In the genomic region with DNA sequence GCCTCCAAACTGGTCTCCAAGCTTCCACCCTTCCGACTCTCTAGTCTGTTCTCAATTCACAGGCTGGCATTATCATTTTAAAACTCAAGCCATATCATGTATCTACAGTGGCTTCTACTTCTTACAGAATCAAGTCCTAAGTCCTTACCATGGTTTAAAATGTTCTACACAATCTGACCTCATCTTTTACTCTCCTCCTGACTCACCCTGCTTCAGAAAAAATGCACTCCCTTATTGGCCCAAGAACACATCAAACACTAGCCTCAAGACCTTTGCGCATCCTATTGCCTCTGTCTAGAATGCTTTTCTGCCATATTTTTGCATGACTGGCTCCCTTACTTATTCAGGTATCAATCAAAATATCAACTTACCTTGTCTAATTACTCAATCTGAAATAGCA, we compare ENCODE assay signal across 14 cellular contexts.
DNase-seq lines count a peak whose midpoint lies in the region; ATAC-seq and TF ChIP-seq lines count a peak whose summit lies in the region.
"Had no signal": no experiment of that assay in that cellular context is flagged by ENCODE, and none has a peak within 500 bp of the region (broad histone marks: within the 10 kb centered on the region; RNA-seq: fewer than 3 reads in every experiment).

No MANE protein-coding gene starts in this region.

- H3K4me1 ChIP-seq in Loucy (ENCODE audit: insufficient read depth, low read length, poor library complexity, severe bottlenecking) = peaks cover 20% of the 10 kb centered on the region

- no peaks in the 10 kb centered on the region for H3K9me3 Mint-ChIP-seq in stimulated activated naive CD8-positive, alpha-beta T cell treated with anti-CD3 and anti-CD28 coated beads, Interleukin-15, amount 100 ng/mL, for 72 hours
- H3K9me3 Mint-ChIP-seq: CD4-positive, CD25-positive, alpha-beta regulatory T cell had no signal

- peaks cover 26% of the 10 kb centered on the region for H3K4me1 Mint-ChIP-seq in stimulated activated naive CD8-positive, alpha-beta T cell treated with anti-CD3 and anti-CD28 coated beads, Interleukin-15, amount 100 ng/mL, for 72 hours

- no peak overlapping the region for H3K4me3 ChIP-seq in Loucy (ENCODE audit: low read length, poor library complexity, severe bottlenecking)
- H3K4me3 ChIP-seq: BLaER1 treated with 17β-estradiol and CSF1 and Interleukin-3, amounts not matched to agents 10 nM and 100 nM; GM12878 had no signal

- H3K27me3 Mint-ChIP-seq in stimulated activated naive CD8-positive, alpha-beta T cell treated with anti-CD3 and anti-CD28 coated beads, Interleukin-15, amount 100 ng/mL, for 72 hours = no peaks in the 10 kb centered on the region
- H3K27me3 Mint-ChIP-seq: CD4-positive, CD25-positive, alpha-beta regulatory T cell had no signal

- no peak overlapping the region for H2AFZ ChIP-seq in Loucy (ENCODE audit: low read length)

- ATAC-seq in stimulated activated naive CD8-positive, alpha-beta T cell treated with anti-CD3 and anti-CD28 coated beads, Interleukin-15, Interleukin-2, amounts not matched to agents 100 U/mL and 50 U/mL, for 24 hours = peak; percentile 43
- no peak for ATAC-seq in stimulated activated naive CD8-positive, alpha-beta T cell treated with anti-CD3 and anti-CD28 coated beads, Interleukin-15, amount 100 ng/mL, for 72 hours
- ATAC-seq in GM18870 (IDR thresholded peaks at IDR 0.05; ENCODE audit: unreplicated experiment) = no peak
- no peak for ATAC-seq in GM18861 (IDR thresholded peaks at IDR 0.05; ENCODE audit: unreplicated experiment)
- ATAC-seq: GM12878 had no signal

- no peak for DNase-seq in stimulated activated naive CD8-positive, alpha-beta T cell treated with anti-CD3 and anti-CD28 coated beads, Interleukin-15, Interleukin-2, amounts not matched to agents 100 U/mL and 50 U/mL, for 24 hours
- no peak for DNase-seq in stimulated activated naive CD8-positive, alpha-beta T cell treated with anti-CD3 and anti-CD28 coated beads, Interleukin-15, amount 100 ng/mL, for 72 hours
- DNase-seq in amniotic epithelial cell (ENCODE audit: low read depth) (peak; percentile 13), glomerular visceral epithelial cell (ENCODE audit: extremely low spot score) (no peak), GOT3 (lab: John Stamatoyannopoulos, UW) (no peak)
- DNase-seq: ACHN; CD4-positive, CD25-positive, alpha-beta regulatory T cell; DMS53; H7 had no signal

- H3K27me3 ChIP-seq in Loucy (ENCODE audit: insufficient read depth, low read length, poor library complexity, severe bottlenecking) = no peaks in the 10 kb centered on the region
- H3K27me3 ChIP-seq: BLaER1 treated with 17β-estradiol and CSF1 and Interleukin-3, amounts not matched to agents 10 nM and 100 nM had no signal

- peaks cover 25% of the 10 kb centered on the region for H3K79me2 ChIP-seq in Loucy (ENCODE audit: insufficient read depth, low read length)

- H3K4me2 ChIP-seq in Loucy (ENCODE audit: low read depth, low read length, poor library complexity, severe bottlenecking) = peak overlapping the region; percentile 21
- H3K4me2 ChIP-seq: BLaER1 treated with 17β-estradiol and CSF1 and Interleukin-3, amounts not matched to agents 10 nM and 100 nM had no signal

- no peaks in the 10 kb centered on the region for H3K9me3 ChIP-seq in Loucy (ENCODE audit: insufficient read depth, low read depth, low read length)

- H3K9me2 ChIP-seq in Loucy (replicated peaks; ENCODE audit: low read depth, low read length) = no peaks in the 10 kb centered on the region

- TF ChIP-seq CTCF in Loucy (conservative IDR thresholded peaks at IDR 0.05; ENCODE audit: low read length) = no peak

- H3K27ac Mint-ChIP-seq in stimulated activated naive CD8-positive, alpha-beta T cell treated with anti-CD3 and anti-CD28 coated beads, Interleukin-15, amount 100 ng/mL, for 72 hours = no peak overlapping the region

- no peak overlapping the region for H3K4me3 Mint-ChIP-seq in stimulated activated naive CD8-positive, alpha-beta T cell treated with anti-CD3 and anti-CD28 coated beads, Interleukin-15, amount 100 ng/mL, for 72 hours
- H3K4me3 Mint-ChIP-seq: CD4-positive, CD25-positive, alpha-beta regulatory T cell had no signal

- 0 out of 2 replicates have a peak, but pooled peaks cover 2% of the 10 kb centered on the region for H3F3A ChIP-seq in Loucy (ENCODE audit: low read depth)

- H3K36me3 ChIP-seq in Loucy (ENCODE audit: insufficient read depth, low read length) = peaks cover 60% of the 10 kb centered on the region

- H3K9ac ChIP-seq in Loucy (ENCODE audit: low read depth, low read length, poor library complexity, severe bottlenecking) = no peak overlapping the region
- H3K9ac ChIP-seq: BLaER1 treated with 17β-estradiol and CSF1 and Interleukin-3, amounts not matched to agents 10 nM and 100 nM had no signal

- peaks cover 38% of the 10 kb centered on the region for H4K20me1 ChIP-seq in Loucy (ENCODE audit: insufficient read depth, low read length, poor library complexity, severe bottlenecking)
